ENCODE assay signal across 9 cellular contexts in the genomic region with DNA sequence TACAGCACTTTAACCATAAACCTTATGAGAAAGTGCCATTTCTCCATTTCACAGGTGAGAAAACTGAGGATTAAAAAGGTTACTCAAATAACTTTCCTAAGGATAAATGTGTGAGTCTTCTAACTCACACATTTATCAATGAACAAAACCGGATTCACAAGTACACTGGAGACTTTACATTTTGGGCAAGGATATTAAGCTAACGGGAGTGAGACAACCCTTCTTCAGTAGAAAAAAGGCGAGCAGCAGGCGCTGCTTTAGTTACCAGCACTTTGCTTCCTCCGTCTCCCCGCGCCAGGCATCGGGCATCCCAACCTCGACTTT. TPM values are rescaled to one million over a fixed set of nuclear protein-coding genes. Genes with fewer than 3 reads are reported as not detected.
DNase-seq lines count a peak whose midpoint lies in the region; ATAC-seq and TF ChIP-seq lines count a peak whose summit lies in the region.
"Had no signal": no experiment of that assay in that cellular context is flagged by ENCODE, and none has a peak within 500 bp of the region (broad histone marks: within the 10 kb centered on the region; RNA-seq: fewer than 3 reads in every experiment).

No MANE protein-coding gene starts in this region.

- H3K4me2 ChIP-seq in mammary epithelial cell (ENCODE audit: insufficient read depth, low read depth, low read length), result peak overlapping the region; percentile 75

- H3K4me1 ChIP-seq in heart right ventricle (peaks cover 3 to 19% (median 17%) of the 10 kb centered on the region in 9 donors), mammary epithelial cell (ENCODE audit: insufficient read depth, low read length) (peaks cover 36% of the 10 kb centered on the region), mononuclear cell (ENCODE audit: insufficient read depth, low read length) (peaks cover 18% of the 10 kb centered on the region), uterus (peaks cover 0 to 8% of the 10 kb centered on the region in 2 donors)

- CTCF ChIA-PET in mammary epithelial cell (lab: Charles Lee; ENCODE audit: low non-redundant PET), result interaction anchor here (0.7 kb wide), 1 partner anchor 546 kb away, joined by 6 read pairs; no protein-coding TSS in a partner anchor

- 4 to 5% methylated on average over 9 of the region's 9 CpGs for WGBS in heart right ventricle, 2 donors
- under 1% methylated on average over 9 of the region's 9 CpGs for whole genome bisulfite sequencing in mammary epithelial cell (ENCODE audit: low coverage, missing lambda C conversion rate)

- H2AFZ ChIP-seq in mammary epithelial cell (ENCODE audit: low read depth, low read length), result peak overlapping the region; percentile 74

- no peak for TF ChIP-seq POLR2A in uterus (IDR thresholded peaks at IDR 0.05)

- TF ChIP-seq CTCF in heart right ventricle (IDR thresholded peaks at IDR 0.05), result no peak
- TF ChIP-seq CTCF in mammary epithelial cell (conservative IDR thresholded peaks at IDR 0.05 in 1 of 2, IDR thresholded peaks at IDR 0.05 in 1 of 2; ENCODE audit: extremely low read depth in 1 of 2, insufficient read depth in 1 of 2, low read depth in 1 of 2, low read length in 2 of 2), result no peak
- no peak for TF ChIP-seq CTCF in uterus (IDR thresholded peaks at IDR 0.05)

- no peaks in the 10 kb centered on the region for H4K20me1 ChIP-seq in mammary epithelial cell (ENCODE audit: insufficient read depth, low read length)

- TSS peak; percentile 88 for BruUV-seq in mammary epithelial cell (replicated peaks; lab: Mats Ljungman, UMichigan)

- peak overlapping the region in 9 of 10 donors; percentile 54 to 92 (median 78) for H3K4me3 ChIP-seq in heart right ventricle
- peak overlapping the region; percentile 10 to 42 (median 33) for H3K4me3 ChIP-seq in mammary epithelial cell (replicated peaks in 1 of 3; ENCODE audit: insufficient read depth in 1 of 3, low read depth in 2 of 3, low read length in 3 of 3)
- H3K4me3 ChIP-seq in mononuclear cell (ENCODE audit: low read length), result peak overlapping the region; percentile 66
- peak overlapping the region; percentile 61 to 62 for H3K4me3 ChIP-seq in uterus

- H3K9ac ChIP-seq in mammary epithelial cell (ENCODE audit: insufficient read depth, low read length), result peak overlapping the region; percentile 50

- in situ Hi-C loops in mammary epithelial cell (cut with MboI; ENCODE audit: low sequenced_read_pairs in 2 of 2), result loop anchor here in 1 of 2 donors (5.0 to 10.0 kb wide), 2 partner anchors 71 to 218 kb away; partner anchors contain the start of gene ANKK1

- H3K27ac ChIP-seq in heart right ventricle (peak overlapping the region in 9 of 10 donors; percentile 5 to 92 (median 89)), mammary epithelial cell (ENCODE audit: insufficient read depth, low read depth, low read length) (peak overlapping the region; percentile 53), uterus (peak overlapping the region; percentile 84 to 86)

- DNase-seq in heart right ventricle (no peak), cardiac septum (ENCODE audit: low spot score) (no peak), mammary epithelial cell (no peak), uterus (no peak), NCI-H187 (lab: John Stamatoyannopoulos, UW) (no peak), NCI-H226 (no peak)
- no peak for DNase-seq in stimulated activated CD4-positive, alpha-beta T cell treated with anti-CD3 and anti-CD28 coated beads, Interleukin-1b, Interleukin-23, amount 100 ng/mL, for 48 hours
- DNase-seq: T1000 had no signal

- H3K36me3 ChIP-seq in heart right ventricle, result peaks cover 0 to 23% (median 0%) of the 10 kb centered on the region in 9 donors
- H3K36me3 ChIP-seq in mammary epithelial cell (ENCODE audit: insufficient read depth, low read length), result peaks cover 7% of the 10 kb centered on the region
- no peaks in the 10 kb centered on the region for H3K36me3 ChIP-seq in uterus

- H3K9me3 ChIP-seq in heart right ventricle (no peaks in the 10 kb centered on the region), mammary epithelial cell (replicated peaks; ENCODE audit: insufficient read depth, low read length) (no peaks in the 10 kb centered on the region), mononuclear cell (ENCODE audit: low read depth, low read length) (no peaks in the 10 kb centered on the region), uterus (no peaks in the 10 kb centered on the region)

- H3K27me3 ChIP-seq in heart right ventricle, result no peaks in the 10 kb centered on the region
- H3K27me3 ChIP-seq in mammary epithelial cell (ENCODE audit: insufficient read depth, low read length), result no peaks in the 10 kb centered on the region
- H3K27me3 ChIP-seq in mononuclear cell (ENCODE audit: insufficient read depth, low read length), result no peaks in the 10 kb centered on the region
- H3K27me3 ChIP-seq in uterus, result no peaks in the 10 kb centered on the region

- intact Hi-C loops in heart right ventricle (cut with DNase I), result loop anchor here in 1 of 10 donors (10.0 kb wide), 1 partner anchor 481 kb away; no protein-coding TSS in a partner anchor
- intact Hi-C loops in cardiac septum (cut with DNase I), result no loop called here
- intact Hi-C loops in mammary epithelial cell (cut with micrococcal nuclease), result loop anchor here (1.0 to 10.0 kb wide), 5 partner anchors 32 to 851 kb away; no protein-coding TSS in a partner anchor
- intact Hi-C loops in uterus (cut with DNase I; ENCODE audit: low total_unique reads), result no loop called here

- no peak for ATAC-seq in heart right ventricle

- H3K79me2 ChIP-seq in mammary epithelial cell (ENCODE audit: insufficient read depth, low read length), result peaks cover 21% of the 10 kb centered on the region

- dilution Hi-C loops in mammary epithelial cell (cut with HindIII; ENCODE audit: low sequenced_read_pairs), result no loop called here

RNA-seq across cellular contexts. Expression of gene TTC12, which starts 0.4 kb away (rescaled TPM):
- total RNA-seq in heart right ventricle (10 to 100 TPM in 3 of 10 donors, 1 to 10 TPM in 7; 3.5 to 18.0 (median 8.4) TPM), cardiac septum (12.0 TPM), mammary epithelial cell (10 to 100 TPM; 32.5 to 36.5 TPM), mononuclear cell (35.7 TPM), uterus (10 to 100 TPM in 2 of 4 donors, 1 to 10 TPM in 2; 2.4 to 27.5 (median 17.1) TPM)
- polyA plus RNA-seq in heart right ventricle (1 to 10 TPM; 3.3 to 4.7 TPM), mammary epithelial cell (23.8 TPM)
- 98.7 TPM for polyA minus RNA-seq in mammary epithelial cell
